ENCODE assay signal across 19 cellular contexts in the genomic region with DNA sequence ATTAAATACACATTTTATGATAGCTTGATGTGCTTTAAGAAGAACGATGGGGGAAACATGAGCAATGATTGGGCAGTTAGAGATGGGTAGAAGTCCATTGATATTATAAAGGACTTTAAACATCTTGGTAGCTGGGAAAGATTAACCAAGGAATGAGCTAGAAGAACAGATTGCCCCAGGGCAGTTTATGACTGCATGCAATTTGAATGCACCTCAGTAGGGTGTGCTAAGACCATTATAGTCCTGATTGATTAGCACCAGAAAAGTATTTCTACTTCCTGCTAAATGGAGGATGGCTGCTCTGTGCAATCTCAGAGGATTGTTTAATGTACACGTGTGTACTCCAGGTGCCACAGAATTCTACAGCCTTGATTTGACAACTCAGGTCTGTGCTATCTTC.
"Had no signal": no experiment of that assay in that cellular context is flagged by ENCODE, and none has a peak within 500 bp of the region (broad histone marks: within the 10 kb centered on the region; RNA-seq: fewer than 3 reads in every experiment).

No MANE protein-coding gene starts in this region.

- H3K4me1 ChIP-seq: heart right ventricle, lower lobe of right lung, testis, upper lobe of left lung had no signal

- DNase-seq: activated CD4-positive, alpha-beta memory T cell treated with anti-CD3 and anti-CD28 coated beads, Interleukin-2, amount 10 ng/mL, durations not matched to agents 7 days and 5 days; activated CD4-positive, alpha-beta T cell treated with anti-CD3 and anti-CD28 coated beads, Interleukin-2, amount 10 ng/mL, durations not matched to agents 24 days and 14 days; activated effector memory CD4-positive, alpha-beta T cell treated with anti-CD3 and anti-CD28 coated beads, Interleukin-2, amount 50 U/mL, for 16 hours; activated naive CD4-positive, alpha-beta T cell treated with anti-CD3 and anti-CD28 coated beads, Interleukin-2, amount 10 ng/mL, durations not matched to agents 7 days and 5 days; amygdala; cerebellar nuclear complex; cortex of kidney; endodermal cell; heart right ventricle; islet precursor cell; lower lobe of right lung; naive thymus-derived CD8-positive, alpha-beta T cell; retina; stimulated activated CD4-positive, alpha-beta T cell treated with anti-CD3 and anti-CD28 coated beads, Interleukin-2, amount 100 ng/mL, for 48 hours; stimulated activated CD8-positive, alpha-beta memory T cell treated with anti-CD3 and anti-CD28 coated beads, Interleukin-4, amount 100 ng/mL, for 48 hours; stimulated activated naive CD4-positive, alpha-beta T cell; testis; upper lobe of left lung had no signal

- H3K27ac ChIP-seq: epithelial cell of prostate, heart right ventricle, lower lobe of right lung, testis, upper lobe of left lung had no signal

- H3K9me3 ChIP-seq: lower lobe of right lung, testis, upper lobe of left lung had no signal

- H3K36me3 ChIP-seq: heart right ventricle, lower lobe of right lung, upper lobe of left lung had no signal

- H3K4me3 ChIP-seq: heart right ventricle, lower lobe of right lung, testis, upper lobe of left lung had no signal

- ATAC-seq: heart right ventricle; lower lobe of right lung; naive thymus-derived CD8-positive, alpha-beta T cell had no signal

- H3K27me3 ChIP-seq: heart right ventricle, testis, upper lobe of left lung had no signal
